25 cellular contexts compared by ENCODE assay signal in the genomic region with DNA sequence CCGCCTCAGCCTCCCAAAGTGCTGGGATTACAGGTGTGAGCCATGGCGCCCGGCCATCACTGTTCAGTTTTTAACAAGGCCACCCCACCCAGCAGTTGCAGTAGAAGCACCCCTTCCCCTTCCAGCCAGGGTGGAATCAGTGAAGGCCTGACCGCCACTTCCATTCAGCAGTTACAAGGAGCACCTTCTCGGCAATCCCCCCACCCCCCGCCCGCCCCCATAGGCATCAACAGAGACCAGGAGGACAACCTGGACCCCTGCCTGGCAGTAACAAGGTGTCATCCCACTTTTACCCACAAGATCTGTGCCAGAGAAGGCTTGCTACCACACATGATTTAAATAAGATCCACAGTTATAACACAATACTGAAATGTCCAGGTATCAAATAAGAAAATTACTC. TPM values are rescaled to one million over a fixed set of nuclear protein-coding genes. Genes with fewer than 3 reads are reported as not detected.
DNase-seq lines count a peak whose midpoint lies in the region; ATAC-seq and TF ChIP-seq lines count a peak whose summit lies in the region.
"Had no signal": no experiment of that assay in that cellular context is flagged by ENCODE, and none has a peak within 500 bp of the region (broad histone marks: within the 10 kb centered on the region; RNA-seq: fewer than 3 reads in every experiment).

No MANE protein-coding gene starts in this region.

- no peak overlapping the region for H3K27ac ChIP-seq in esophagus muscularis mucosa (replicated peaks in 1 of 4)
- H3K27ac ChIP-seq: 22Rv1; A549; BLaER1 treated with 17β-estradiol and CSF1 and Interleukin-3, amounts not matched to agents 10 nM and 100 nM; C4-2B had no signal

- TF ChIP-seq POLR2A in esophagus muscularis mucosa (IDR thresholded peaks at IDR 0.05; ENCODE audit: low read depth) = no peak

- peaks cover 22% of the 10 kb centered on the region for H3K9me3 Mint-ChIP-seq in activated CD8-positive, alpha-beta memory T cell treated with anti-CD3 and anti-CD28 coated beads, Interleukin-2, amount 10 ng/mL, durations not matched to agents 7 days and 5 days (ENCODE audit: low read depth)
- H3K9me3 Mint-ChIP-seq in osteocyte (ENCODE audit: unreplicated experiment) (peaks cover 22% of the 10 kb centered on the region), type B pancreatic cell (peaks cover 4% of the 10 kb centered on the region)

- intact Hi-C loops in esophagus muscularis mucosa (cut with DNase I) = no loop called here

- H3K4me3 Mint-ChIP-seq in activated CD8-positive, alpha-beta memory T cell treated with anti-CD3 and anti-CD28 coated beads, Interleukin-2, amount 10 ng/mL, durations not matched to agents 7 days and 5 days = no peak overlapping the region
- H3K4me3 Mint-ChIP-seq in osteocyte (ENCODE audit: unreplicated experiment) = no peak overlapping the region
- H3K4me3 Mint-ChIP-seq in type B pancreatic cell = no peak overlapping the region
- H3K4me3 Mint-ChIP-seq: B cell; CD4-positive, alpha-beta T cell; CD8-positive, alpha-beta T cell had no signal

- CTCF ChIA-PET in activated CD8-positive, alpha-beta memory T cell treated with anti-CD3 and anti-CD28 coated beads, Interleukin-2, amount 10 ng/mL, durations not matched to agents 7 days and 5 days (lab: Charles Lee) = no interaction called here

- H3K9me3 ChIP-seq in esophagus muscularis mucosa = peaks cover 0 to 32% (median 12%) of the 10 kb centered on the region in 4 donors
- H3K9me3 ChIP-seq: A549 had no signal

- peaks cover 0 to 40% (median 0%) of the 10 kb centered on the region in 4 donors for H3K27me3 ChIP-seq in esophagus muscularis mucosa
- H3K27me3 ChIP-seq: BLaER1 treated with 17β-estradiol and CSF1 and Interleukin-3, amounts not matched to agents 10 nM and 100 nM had no signal

- ATAC-seq in activated CD8-positive, alpha-beta memory T cell treated with anti-CD3 and anti-CD28 coated beads, Interleukin-2, amount 10 ng/mL, durations not matched to agents 7 days and 5 days = no peak
- ATAC-seq in HG03045 (IDR thresholded peaks at IDR 0.05; ENCODE audit: unreplicated experiment) = no peak
- ATAC-seq: A549; CD8-positive, alpha-beta T cell; GM12878 had no signal

- no peaks in the 10 kb centered on the region for H3K4me1 ChIP-seq in esophagus muscularis mucosa
- H3K4me1 ChIP-seq: A549, Caco-2 had no signal

- H3K36me3 ChIP-seq in esophagus muscularis mucosa = no peaks in the 10 kb centered on the region
- H3K36me3 ChIP-seq: BLaER1 treated with 17β-estradiol and CSF1 and Interleukin-3, amounts not matched to agents 10 nM and 100 nM had no signal

- WGBS in esophagus muscularis mucosa = 95% methylated on average over 4 of the region's 7 CpGs

- TF ChIP-seq CTCF in esophagus muscularis mucosa (IDR thresholded peaks at IDR 0.05) (no peak), osteocyte (IDR thresholded peaks at IDR 0.05) (no peak), type B pancreatic cell (conservative IDR thresholded peaks at IDR 0.05) (no peak)

- TF ChIP-seq EP300 in esophagus muscularis mucosa (IDR thresholded peaks at IDR 0.05) = no peak

- DNase-seq in activated CD8-positive, alpha-beta memory T cell treated with anti-CD3 and anti-CD28 coated beads, Interleukin-2, amount 10 ng/mL, durations not matched to agents 7 days and 5 days = peak; percentile 12
- DNase-seq in activated CD8-positive, alpha-beta memory T cell treated with anti-CD3 and anti-CD28 coated beads, Interleukin-2, amount 50 U/mL, for 48 hours = no peak
- DNase-seq in esophagus muscularis mucosa (ENCODE audit: extremely low spot score) (peak; percentile 55), osteocyte (ENCODE audit: extremely low spot score, unreplicated experiment) (peak; percentile 30), type B pancreatic cell (ENCODE audit: extremely low spot score, unreplicated experiment) (peak; percentile 24), DMS53 treated with DMSO at 0.1 percent for 48 hours (lab: John Stamatoyannopoulos, UW; ENCODE audit: unreplicated experiment) (no peak)
- DNase-seq: AML-193; Caco-2; Calu3; CD4-positive, alpha-beta T cell; DMS79; DND-41; EL; GDM1 had no signal

- H3K27me3 Mint-ChIP-seq in activated CD8-positive, alpha-beta memory T cell treated with anti-CD3 and anti-CD28 coated beads, Interleukin-2, amount 10 ng/mL, durations not matched to agents 7 days and 5 days = peaks cover 29% of the 10 kb centered on the region
- peaks cover 67% of the 10 kb centered on the region for H3K27me3 Mint-ChIP-seq in osteocyte (ENCODE audit: unreplicated experiment)
- peaks cover 13% of the 10 kb centered on the region for H3K27me3 Mint-ChIP-seq in type B pancreatic cell

- no peak overlapping the region for H3K27ac Mint-ChIP-seq in activated CD8-positive, alpha-beta memory T cell treated with anti-CD3 and anti-CD28 coated beads, Interleukin-2, amount 10 ng/mL, durations not matched to agents 7 days and 5 days
- no peak overlapping the region for H3K27ac Mint-ChIP-seq in osteocyte (ENCODE audit: unreplicated experiment)
- H3K27ac Mint-ChIP-seq in type B pancreatic cell = no peak overlapping the region
- H3K27ac Mint-ChIP-seq: B cell; CD4-positive, alpha-beta T cell; CD8-positive, alpha-beta T cell had no signal

- peaks cover 26% of the 10 kb centered on the region for H3K36me3 Mint-ChIP-seq in activated CD8-positive, alpha-beta memory T cell treated with anti-CD3 and anti-CD28 coated beads, Interleukin-2, amount 10 ng/mL, durations not matched to agents 7 days and 5 days
- H3K36me3 Mint-ChIP-seq in osteocyte (ENCODE audit: unreplicated experiment) = no peaks in the 10 kb centered on the region
- no peaks in the 10 kb centered on the region for H3K36me3 Mint-ChIP-seq in type B pancreatic cell

- H3K4me1 Mint-ChIP-seq in activated CD8-positive, alpha-beta memory T cell treated with anti-CD3 and anti-CD28 coated beads, Interleukin-2, amount 10 ng/mL, durations not matched to agents 7 days and 5 days = peaks cover 8% of the 10 kb centered on the region
- H3K4me1 Mint-ChIP-seq in osteocyte (ENCODE audit: unreplicated experiment) (no peaks in the 10 kb centered on the region), type B pancreatic cell (ENCODE audit: unreplicated experiment) (no peaks in the 10 kb centered on the region)
- H3K4me1 Mint-ChIP-seq: B cell had no signal

- H3K4me3 ChIP-seq in esophagus muscularis mucosa = no peak overlapping the region
- H3K4me3 ChIP-seq: A549; BLaER1 treated with 17β-estradiol and CSF1 and Interleukin-3, amounts not matched to agents 10 nM and 100 nM; GM12878 had no signal

RNA-seq across cellular contexts. Expression of a gene that starts 23.1 kb away (rescaled TPM):
- 1 to 10 TPM in 1 of 2 experiments, under 1 TPM in 1; 0.64 to 1.4 TPM for total RNA-seq in activated CD8-positive, alpha-beta memory T cell treated with anti-CD3 and anti-CD28 coated beads, Interleukin-2, amount 10 ng/mL, durations not matched to agents 7 days and 5 days
- total RNA-seq in esophagus muscularis mucosa = not detected
- not detected in 2 replicates for total RNA-seq in osteocyte
- not detected in 2 replicates for total RNA-seq in type B pancreatic cell (ENCODE audit: low replicate concordance)
- total RNA-seq: A172; B cell; Caco-2; Calu3; CD4-positive, alpha-beta T cell; CD8-positive, alpha-beta T cell; Daoy; G401; GM12878 had no signal

Comparison
In these comparisons a context has a peak if more than half of its experiments do, and no peak if none do; other contexts are left out.
1. DNase-seq: peak in activated CD8-positive, alpha-beta memory T cell treated with anti-CD3 and anti-CD28 coated beads, Interleukin-2, amount 10 ng/mL, durations not matched to agents 7 days and 5 days (single experiment), esophagus muscularis mucosa (single experiment), osteocyte (single experiment) and type B pancreatic cell (single experiment); none in activated CD8-positive, alpha-beta memory T cell treated with anti-CD3 and anti-CD28 coated beads, Interleukin-2, amount 50 U/mL, for 48 hours (single experiment) and DMS53 treated with DMSO at 0.1 percent for 48 hours (single experiment).